11 cellular contexts compared by ENCODE assay signal in genomic region chr12:103392722-103393121, GRCh38.
DNase-seq lines count a peak whose midpoint lies in the region; ATAC-seq and TF ChIP-seq lines count a peak whose summit lies in the region.
"Had no signal": no experiment of that assay in that cellular context is flagged by ENCODE, and none has a peak within 500 bp of the region (broad histone marks: within the 10 kb centered on the region; RNA-seq: fewer than 3 reads in every experiment).

No MANE protein-coding gene starts in this region.

- peaks cover 5% of the 10 kb centered on the region for H3K9me3 Mint-ChIP-seq in activated B cell treated with CpG ODN at 0.5 μM for 24 hours
- H3K9me3 Mint-ChIP-seq in immature natural killer cell = peaks cover 0 to 12% (median 0%) of the 10 kb centered on the region in 6 donors

- POLR2A ChIA-PET in activated B cell treated with CpG ODN at 0.5 μM for 24 hours (lab: Charles Lee) = interaction anchor here (1.0 to 1.2 kb wide), 2 partner anchors 8 to 48 kb away, joined by 3 read pairs; no protein-coding TSS in a partner anchor

- H3K36me3 Mint-ChIP-seq in activated B cell treated with CpG ODN at 0.5 μM for 24 hours (ENCODE audit: low read depth) (peaks cover 31% of the 10 kb centered on the region), immature natural killer cell (peaks cover 0 to 4% (median 0%) of the 10 kb centered on the region in 3 donors)

- H3K27me3 Mint-ChIP-seq in activated B cell treated with CpG ODN at 0.5 μM for 24 hours (no peaks in the 10 kb centered on the region), immature natural killer cell (ENCODE audit: low read depth in 3 of 3) (no peaks in the 10 kb centered on the region)
- H3K27me3 Mint-ChIP-seq: CD8-positive, alpha-beta memory T cell had no signal

- H3K4me1 Mint-ChIP-seq in activated B cell treated with CpG ODN at 0.5 μM for 24 hours = peaks cover 20% of the 10 kb centered on the region
- no peaks in the 10 kb centered on the region for H3K4me1 Mint-ChIP-seq in immature natural killer cell
- H3K4me1 Mint-ChIP-seq: CD8-positive, alpha-beta memory T cell had no signal

- DNase-seq in activated B cell treated with CpG ODN at 0.5 μM for 24 hours (no peak), GOT3 (lab: John Stamatoyannopoulos, UW) (no peak), NCI-H1105 (lab: John Stamatoyannopoulos, UW) (no peak), immature natural killer cell (no peak), head of caudate nucleus (no peak)
- DNase-seq: CD8-positive, alpha-beta memory T cell; IMR-90 had no signal

- TF ChIP-seq CTCF in activated B cell treated with CpG ODN at 0.5 μM for 24 hours (IDR thresholded peaks at IDR 0.05) = no peak

- H3K27ac Mint-ChIP-seq in activated B cell treated with CpG ODN at 0.5 μM for 24 hours (peak overlapping the region; percentile 59), immature natural killer cell (no peak overlapping the region)
- H3K27ac Mint-ChIP-seq: activated naive CD4-positive, alpha-beta T cell treated with anti-CD3 and anti-CD28 coated beads, Interleukin-2, amount 50 U/mL, for 72 hours; CD8-positive, alpha-beta memory T cell had no signal

- ATAC-seq in GM18867 (IDR thresholded peaks at IDR 0.05; ENCODE audit: unreplicated experiment) = peak; percentile 98
- ATAC-seq in GM21529 (IDR thresholded peaks at IDR 0.05; ENCODE audit: unreplicated experiment) = peak; percentile 97
- ATAC-seq in HG03139 (IDR thresholded peaks at IDR 0.05; ENCODE audit: unreplicated experiment) = peak; percentile 95
- peak; percentile 79 for ATAC-seq in activated B cell treated with CpG ODN at 0.5 μM for 24 hours (ENCODE audit: low read depth)
- ATAC-seq: activated naive CD4-positive, alpha-beta T cell treated with anti-CD3 and anti-CD28 coated beads, Interleukin-2, amount 50 U/mL, for 72 hours had no signal

- CTCF ChIA-PET in activated B cell treated with CpG ODN at 0.5 μM for 24 hours (lab: Charles Lee) = interaction anchor here (0.9 kb wide), 1 partner anchor 103 kb away, joined by 3 read pairs; the partner anchor contains the start of gene C12orf42

- intact Hi-C loops in activated B cell treated with CpG ODN at 0.5 μM for 24 hours (cut with micrococcal nuclease) (loop anchor here (2.0 kb wide), 2 partner anchors 62 to 112 kb away; no protein-coding TSS in a partner anchor), head of caudate nucleus (cut with DNase I) (no loop called here)

- H3K4me3 Mint-ChIP-seq in activated B cell treated with CpG ODN at 0.5 μM for 24 hours (no peak overlapping the region), immature natural killer cell (no peak overlapping the region)
- H3K4me3 Mint-ChIP-seq: CD8-positive, alpha-beta memory T cell had no signal
